Comparison of ENCODE assay signal across 8 cellular contexts in genomic region chr9:893843-894420, GRCh38. TPM values are rescaled to one million over a fixed set of nuclear protein-coding genes. Genes with fewer than 3 reads are reported as not detected.
A peak's percentile ranks its signal among the peaks of the same experiment; 100 is the strongest.
DNase-seq lines count a peak whose midpoint lies in the region; ATAC-seq, FAIRE-seq and TF ChIP-seq lines count a peak whose summit lies in the region.

No MANE protein-coding gene starts in this region.

- peak overlapping the region; percentile 52 for H3K27ac Mint-ChIP-seq in activated T-cell treated with anti-CD3 and anti-CD28 coated beads, Interleukin-2, amount 50 U/mL, for 24 hours

- FAIRE-seq in urothelium cell line (lab: Jason Lieb, UNC): no peak

- H4K20me1 ChIP-seq in DND-41 (ENCODE audit: insufficient read depth, low read length) (no peaks in the 10 kb centered on the region), OCI-LY7 (ENCODE audit: insufficient read depth, low read length) (no peaks in the 10 kb centered on the region)

- TF ChIP-seq CTCF in DND-41 (IDR thresholded peaks at IDR 0.05; ENCODE audit: borderline replicate concordance, extremely low read depth, low read length, poor library complexity, severe bottlenecking) (peak; percentile 77), OCI-LY7 (conservative IDR thresholded peaks at IDR 0.05; ENCODE audit: low read length) (peak; percentile 97), foreskin fibroblast (IDR thresholded peaks at IDR 0.05; ENCODE audit: low read depth, low read length) (peak; percentile 74), parathyroid adenoma (IDR thresholded peaks at IDR 0.05) (peak; percentile 70)

- H3K27me3 ChIP-seq in DND-41 (ENCODE audit: insufficient read depth, low read length, poor library complexity): no peaks in the 10 kb centered on the region
- H3K27me3 ChIP-seq in parathyroid adenoma (ENCODE audit: control insufficient read depth, insufficient read depth, low read length): no peaks in the 10 kb centered on the region

- DNase-seq in DND-41: peak; percentile 42
- peak; percentile 68 for DNase-seq in HT-29 (ENCODE audit: low spot score)
- DNase-seq in OCI-LY7 (ENCODE audit: low spot score): peak; percentile 81
- peak; percentile 59 for DNase-seq in activated T-cell treated with anti-CD3 and anti-CD28 coated beads, Interleukin-2, amount 50 U/mL, for 24 hours
- DNase-seq in foreskin fibroblast: peak; percentile 16 to 63
- peak; percentile 57 for DNase-seq in urothelium cell line (ENCODE audit: low spot score)

- intact Hi-C loops in OCI-LY7 (cut with micrococcal nuclease; ENCODE audit: unreplicated experiment): loop anchor here (1.0 to 10.0 kb wide), 3 partner anchors 111 to 279 kb away; no protein-coding TSS in a partner anchor

- no peaks in the 10 kb centered on the region for H3K36me3 Mint-ChIP-seq in activated T-cell treated with anti-CD3 and anti-CD28 coated beads, Interleukin-2, amount 50 U/mL, for 24 hours (ENCODE audit: low read depth)

- H3K4me2 ChIP-seq in DND-41 (ENCODE audit: insufficient read depth, low read length): no peak overlapping the region
- H3K4me2 ChIP-seq in OCI-LY7 (ENCODE audit: low read length): peak overlapping the region; percentile 57
- H3K4me2 ChIP-seq in parathyroid adenoma (ENCODE audit: low read length): peak overlapping the region; percentile 13

- no peaks in the 10 kb centered on the region for H3K36me3 ChIP-seq in DND-41 (ENCODE audit: insufficient read depth, low read length)
- no peaks in the 10 kb centered on the region for H3K36me3 ChIP-seq in OCI-LY7 (ENCODE audit: insufficient read depth, low read length)
- no peaks in the 10 kb centered on the region for H3K36me3 ChIP-seq in parathyroid adenoma (ENCODE audit: control insufficient read depth, insufficient read depth, low read length)

- H3K4me1 Mint-ChIP-seq in activated T-cell treated with anti-CD3 and anti-CD28 coated beads, Interleukin-2, amount 50 U/mL, for 24 hours (ENCODE audit: low read depth): peaks cover 10% of the 10 kb centered on the region

- H3K4me3 ChIP-seq in DND-41 (ENCODE audit: low read depth in 1 of 2, low read length in 2 of 2): no peak overlapping the region
- H3K4me3 ChIP-seq in OCI-LY7 (ENCODE audit: low read depth, low read length, poor library complexity, severe bottlenecking): peak overlapping the region; percentile 32
- no peak overlapping the region for H3K4me3 ChIP-seq in foreskin fibroblast (ENCODE audit: low read depth in 1 of 2, low read length in 2 of 2)
- peak overlapping the region; percentile 27 for H3K4me3 ChIP-seq in parathyroid adenoma (ENCODE audit: low read depth, low read length)

- no peaks in the 10 kb centered on the region for H3K9me3 Mint-ChIP-seq in activated T-cell treated with anti-CD3 and anti-CD28 coated beads, Interleukin-2, amount 50 U/mL, for 24 hours

- POLR2A ChIA-PET in OCI-LY7 (lab: Charles Lee): interaction anchor here (1.0 to 1.1 kb wide), 2 partner anchors 9 to 117 kb away, joined by 3 read pairs; no protein-coding TSS in a partner anchor

- peak overlapping the region; percentile 55; the same call in 1 of the 2 replicates for H2AFZ ChIP-seq in DND-41 (ENCODE audit: low read depth, low read length)
- peak overlapping the region; percentile 91 for H2AFZ ChIP-seq in OCI-LY7 (ENCODE audit: low read length)
- H2AFZ ChIP-seq in parathyroid adenoma: peak overlapping the region; percentile 55

- H3K27me3 Mint-ChIP-seq in activated T-cell treated with anti-CD3 and anti-CD28 coated beads, Interleukin-2, amount 50 U/mL, for 24 hours: peaks cover 15% of the 10 kb centered on the region

- no peaks in the 10 kb centered on the region for H3K9me2 ChIP-seq in OCI-LY7 (ENCODE audit: insufficient read depth, low read length)

- H3K4me3 Mint-ChIP-seq in activated T-cell treated with anti-CD3 and anti-CD28 coated beads, Interleukin-2, amount 50 U/mL, for 24 hours: peak overlapping the region; percentile 27

- no TSS peak for BruUV-seq in OCI-LY7 (replicated peaks; lab: Mats Ljungman, UMichigan)

- CTCF ChIA-PET in OCI-LY7 (lab: Charles Lee; ENCODE audit: unreplicated experiment): interaction anchor here (0.6 to 2.1 kb wide), 2 partner anchors 34 to 115 kb away, joined by 3 to 5 read pairs; no protein-coding TSS in a partner anchor

- H3K9me3 ChIP-seq in DND-41 (ENCODE audit: insufficient read depth, low read length, severe bottlenecking): no peaks in the 10 kb centered on the region
- H3K9me3 ChIP-seq in OCI-LY7 (ENCODE audit: low read length): no peaks in the 10 kb centered on the region
- no peaks in the 10 kb centered on the region for H3K9me3 ChIP-seq in parathyroid adenoma (ENCODE audit: control insufficient read depth, low read length)

- H3K27ac ChIP-seq in DND-41 (ENCODE audit: low read length) (no peak overlapping the region), OCI-LY7 (ENCODE audit: low read depth, low read length, poor library complexity, severe bottlenecking) (no peak overlapping the region), parathyroid adenoma (no peak overlapping the region)

- H3K4me1 ChIP-seq in DND-41 (ENCODE audit: insufficient read depth, low read length) (no peaks in the 10 kb centered on the region), OCI-LY7 (ENCODE audit: insufficient read depth, low read length, poor library complexity, severe bottlenecking) (peaks cover 10% of the 10 kb centered on the region), parathyroid adenoma (no peaks in the 10 kb centered on the region)

- H3K79me2 ChIP-seq in DND-41 (ENCODE audit: insufficient read depth, low read length) (no peaks in the 10 kb centered on the region), OCI-LY7 (ENCODE audit: insufficient read depth, low read depth, low read length) (no peaks in the 10 kb centered on the region), parathyroid adenoma (no peaks in the 10 kb centered on the region)

- ATAC-seq in DND-41 (ENCODE audit: insufficient read depth, low read depth): peak; percentile 84
- peak; percentile 94 for ATAC-seq in GM21526 (IDR thresholded peaks at IDR 0.05; ENCODE audit: low FRiP score, unreplicated experiment)

- H3K9ac ChIP-seq in DND-41 (ENCODE audit: low read depth, low read length) (no peak overlapping the region), parathyroid adenoma (no peak overlapping the region)

RNA-seq across cellular contexts. Expression of gene DMRT1, which starts 52.4 kb away (rescaled TPM):
- total RNA-seq in HT-29 (2014; rRNA removed; shearing (Covaris generic)): not detected in 2 replicates
- not detected in 2 replicates for total RNA-seq in OCI-LY7 (2014; rRNA removed; shearing (Covaris generic))
- not detected in 2 replicates for total RNA-seq in OCI-LY7 (2022)

Comparison
In these comparisons a context has a peak if more than half of its experiments do, and no peak if none do; other contexts are left out.
1. H3K4me3 ChIP-seq: peak in OCI-LY7 (single experiment) and parathyroid adenoma (single experiment); none in DND-41 (0 of 2) and foreskin fibroblast (0 of 2).
2. Peak in every context shown above with its lines, with median percentiles within 50 percentile points of each other: DNase-seq, H2AFZ ChIP-seq and CTCF ChIP-seq.